In genomic region chr12:121576851-121577391, GRCh38 we compare ENCODE assay signal across 8 cellular contexts. TPM values are rescaled to one million over a fixed set of nuclear protein-coding genes. Genes with fewer than 3 reads are reported as not detected.
DNase-seq lines count a peak whose midpoint lies in the region; ATAC-seq, FAIRE-seq and TF ChIP-seq lines count a peak whose summit lies in the region.

No MANE protein-coding gene starts in this region.

- POLR2A ChIA-PET in MCF 10A (lab: Yijun Ruan, JAX) = interaction anchor here (1.2 kb wide), 1 partner anchor 23 kb away, joined by 3 read pairs; no protein-coding TSS in a partner anchor

- no peak for FAIRE-seq in kidney (lab: Jason Lieb, UNC)

- H2BK120ac ChIP-seq in mesenchymal stem cell (ENCODE audit: low read depth, low read length) = no peak overlapping the region

- H3K27me3 Mint-ChIP-seq in MCF 10A (ENCODE audit: insufficient read depth, unreplicated experiment) = no peaks in the 10 kb centered on the region

- no peak overlapping the region for H3K27ac Mint-ChIP-seq in MCF 10A (ENCODE audit: low read depth, unreplicated experiment)

- intact Hi-C loops in MCF 10A (cut with micrococcal nuclease) (no loop called here), kidney (cut with DNase I) (no loop called here), lower leg skin (cut with DNase I; ENCODE audit: low total_unique reads) (loop anchor here (10.0 kb wide), 1 partner anchor 48 kb away; the partner anchor contains the start of gene ORAI1)

- no TSS peak for BruUV-seq in MCF 10A (replicated peaks; lab: Mats Ljungman, UMichigan)

- no peak overlapping the region for H2BK12ac ChIP-seq in mesenchymal stem cell (ENCODE audit: low read length in 2 of 2)

- no peak overlapping the region for H3K4ac ChIP-seq in mesenchymal stem cell (ENCODE audit: low read depth in 1 of 2, low read length in 2 of 2)

- peak overlapping the region; percentile 54 for H3K4me2 ChIP-seq in mesenchymal stem cell (ENCODE audit: low read length, poor library complexity, severe bottlenecking)

- H3K27ac ChIP-seq in mesenchymal stem cell (ENCODE audit: low read length, poor library complexity, severe bottlenecking) = peak overlapping the region; percentile 85
- H3K27ac ChIP-seq in kidney (ENCODE audit: low read depth in 2 of 2, low read length in 2 of 2) = no peak overlapping the region

- peaks cover 12 to 25% of the 10 kb centered on the region in 2 experiments for H3K36me3 ChIP-seq in mesenchymal stem cell (ENCODE audit: control insufficient read depth in 1 of 2, insufficient read depth in 2 of 2, low read depth in 1 of 2, low read length in 2 of 2)
- H3K36me3 ChIP-seq in kidney (ENCODE audit: control insufficient read depth in 1 of 2, insufficient read depth in 2 of 2, low read length in 2 of 2) = peaks cover 0 to 3% of the 10 kb centered on the region in 2 donors

- CTCF ChIA-PET in MCF 10A (lab: Yijun Ruan, JAX) = interaction anchor here (0.6 to 2.7 kb wide), 7 partner anchors 24 to 218 kb away, joined by 3 to 11 read pairs (median 3); no protein-coding TSS in a partner anchor

- H3K27me3 ChIP-seq in mesenchymal stem cell (ENCODE audit: control insufficient read depth in 1 of 2, insufficient read depth in 1 of 2, low read length in 2 of 2) = no peaks in the 10 kb centered on the region

- no peak for ATAC-seq in HG02571 (IDR thresholded peaks at IDR 0.05; ENCODE audit: unreplicated experiment)

- no peak overlapping the region for H3K23ac ChIP-seq in mesenchymal stem cell (ENCODE audit: low read length in 2 of 2)

- no peaks in the 10 kb centered on the region for H3K9me3 Mint-ChIP-seq in MCF 10A (ENCODE audit: unreplicated experiment)

- no peak overlapping the region for H3K14ac ChIP-seq in mesenchymal stem cell (ENCODE audit: low read length in 2 of 2)

- H3K4me3 Mint-ChIP-seq in MCF 10A (ENCODE audit: unreplicated experiment) = peak overlapping the region; percentile 31

- DNase-seq in AG08396 (ENCODE audit: low spot score) (peak; percentile 84), HPDE6-E6E7 (ENCODE audit: extremely low spot score) (peak; percentile 46), MCF 10A (ENCODE audit: unreplicated experiment) (no peak), mesenchymal stem cell (peak; percentile 83), kidney (no peak), GM19238 (ENCODE audit: insufficient read length, low spot score) (no peak), lower leg skin (ENCODE audit: low spot score in 2 of 2) (no peak)

- H2AFZ ChIP-seq in mesenchymal stem cell (ENCODE audit: low read depth, low read length) = no peak overlapping the region

- H3K9ac ChIP-seq in mesenchymal stem cell (ENCODE audit: low read length) (peak overlapping the region; percentile 95), kidney (ENCODE audit: low read length in 2 of 2) (peak overlapping the region in 1 of 2 donors; percentile 48)

- WGBS in mesenchymal stem cell = 4% methylated on average over 4 of the region's 4 CpGs
- WGBS in lower leg skin, 2 donors = 6 to 9% methylated on average over 4 of the region's 4 CpGs

- peak overlapping the region; percentile 45 for H4K8ac ChIP-seq in mesenchymal stem cell (ENCODE audit: low read length)

- peaks cover 34% of the 10 kb centered on the region for H3K4me1 ChIP-seq in mesenchymal stem cell (ENCODE audit: control insufficient read depth, insufficient read depth, low read depth, low read length)
- peaks cover 4 to 18% of the 10 kb centered on the region in 2 donors for H3K4me1 ChIP-seq in kidney (ENCODE audit: control insufficient read depth in 1 of 2, insufficient read depth in 1 of 2, low read depth in 1 of 2, low read length in 2 of 2)

- peaks cover 7% of the 10 kb centered on the region for H3K79me1 ChIP-seq in mesenchymal stem cell (replicated peaks; ENCODE audit: low read length, poor library complexity, severe bottlenecking)

- no peak for TF ChIP-seq CTCF in MCF 10A (IDR thresholded peaks at IDR 0.05; ENCODE audit: unreplicated experiment)
- no peak for TF ChIP-seq CTCF in kidney (IDR thresholded peaks at IDR 0.05; ENCODE audit: borderline replicate concordance, extremely low read depth, insufficient read depth)
- no peak for TF ChIP-seq CTCF in lower leg skin (IDR thresholded peaks at IDR 0.05)

- peaks cover 7% of the 10 kb centered on the region for H3K36me3 Mint-ChIP-seq in MCF 10A (ENCODE audit: insufficient read depth, unreplicated experiment)

- H2BK15ac ChIP-seq in mesenchymal stem cell (ENCODE audit: low read depth, poor library complexity, severe bottlenecking) = no peak overlapping the region

- peak overlapping the region in 1 of 2 experiments; percentile 89 for H3K4me3 ChIP-seq in mesenchymal stem cell (ENCODE audit: insufficient read depth in 1 of 2, low read depth in 1 of 2, low read length in 2 of 2)
- no peak overlapping the region for H3K4me3 ChIP-seq in kidney (ENCODE audit: low read length in 2 of 2)
- H3K4me3 ChIP-seq in lower leg skin (ENCODE audit: low read depth, poor library complexity, severe bottlenecking) = no peak overlapping the region

- H3K18ac ChIP-seq in mesenchymal stem cell (ENCODE audit: low read depth in 1 of 2, low read length in 2 of 2) = peak overlapping the region in 1 of 2 experiments; percentile 37

- H2BK5ac ChIP-seq in mesenchymal stem cell (ENCODE audit: low read depth, low read length, poor library complexity, severe bottlenecking) = no peak overlapping the region

- TF ChIP-seq POLR2A in lower leg skin (IDR thresholded peaks at IDR 0.05) = no peak

- no peak overlapping the region for H2AK5ac ChIP-seq in mesenchymal stem cell (ENCODE audit: low read length, severe bottlenecking)

- H3K4me1 Mint-ChIP-seq in MCF 10A (ENCODE audit: insufficient read depth, unreplicated experiment) = no peaks in the 10 kb centered on the region

- H3K9me3 ChIP-seq in mesenchymal stem cell (ENCODE audit: control insufficient read depth, low read length) = no peaks in the 10 kb centered on the region
- no peaks in the 10 kb centered on the region for H3K9me3 ChIP-seq in kidney (ENCODE audit: control insufficient read depth in 1 of 2, low read length in 2 of 2)

- no peak overlapping the region for H4K91ac ChIP-seq in mesenchymal stem cell (ENCODE audit: low read length)

RNA-seq across cellular contexts. Expression of gene KDM2B, which starts 3.9 kb away (rescaled TPM):
- total RNA-seq in MCF 10A (2022) = 15.5 and 19.5 TPM in 2 replicates
- polyA plus RNA-seq in mesenchymal stem cell (2013, experiment 1 of 2) = 15.0 TPM
- 13.5 TPM for polyA plus RNA-seq in mesenchymal stem cell (2013, experiment 2 of 2)
- total RNA-seq in kidney = 19.7 TPM
- 6.2 TPM for polyA plus RNA-seq in kidney (ENCODE audit: insufficient read depth, low read depth, low replicate concordance)
- total RNA-seq in lower leg skin = 10 to 100 TPM; 28.9 to 72.1 (median 47.9) TPM

RNA-seq across cellular contexts. Expression of gene ORAI1, which starts 49.4 kb away (rescaled TPM):
- total RNA-seq in MCF 10A (2022) = 12.1 and 16.3 TPM in 2 replicates
- polyA plus RNA-seq in mesenchymal stem cell (2013, experiment 1 of 2) = 31.8 TPM
- 32.0 TPM for polyA plus RNA-seq in mesenchymal stem cell (2013, experiment 2 of 2)
- total RNA-seq in kidney = 16.5 TPM
- 18.2 TPM for polyA plus RNA-seq in kidney (ENCODE audit: insufficient read depth, low read depth, low replicate concordance)
- total RNA-seq in lower leg skin = 10 to 100 TPM; 65.1 to 77.7 (median 69.6) TPM

Comparison
In these comparisons a context has a peak if more than half of its experiments do, and no peak if none do; other contexts are left out.
1. DNase-seq: peak in AG08396 (single experiment), HPDE6-E6E7 (single experiment) and mesenchymal stem cell (single experiment); none in MCF 10A (single experiment), kidney (single experiment), GM19238 (single experiment) and lower leg skin (0 of 2).